2 cellular contexts compared by ENCODE assay signal in genomic region chr15:31280831-31281216, GRCh38.
TF ChIP-seq lines count a peak whose summit lies in the region.

No MANE protein-coding gene starts in this region.

TF ChIP-seq in SK-N-SH, 30 proteins besides CTCF, POLR2A, EP300 and RAD21 (continued from another document):
- TF ChIP-seq ZBTB33 (IDR thresholded peaks at IDR 0.05; ENCODE audit: borderline replicate concordance, low read depth) (no peak), USF1 (IDR thresholded peaks at IDR 0.05; ENCODE audit: borderline replicate concordance, low read depth) (no peak), JUND (IDR thresholded peaks at IDR 0.05) (no peak), RXRA (IDR thresholded peaks at IDR 0.05; ENCODE audit: borderline replicate concordance, low read depth) (no peak), TEAD4 (IDR thresholded peaks at IDR 0.05; ENCODE audit: borderline replicate concordance, insufficient read depth) (no peak), REST (IDR thresholded peaks at IDR 0.05; ENCODE audit: low read depth, low read length) (no peak)

TF ChIP-seq in SK-N-SH treated with all-trans-retinoic acid at 6 μM for 48 hours, 23 proteins besides CTCF, POLR2A, EP300 and RAD21 (continued from another document):
- no peak for TF ChIP-seq ARNTL (CRISPR knock-in tag; IDR thresholded peaks at IDR 0.05; ENCODE audit: borderline replicate concordance, low read depth)
- TF ChIP-seq, protein P1, sequence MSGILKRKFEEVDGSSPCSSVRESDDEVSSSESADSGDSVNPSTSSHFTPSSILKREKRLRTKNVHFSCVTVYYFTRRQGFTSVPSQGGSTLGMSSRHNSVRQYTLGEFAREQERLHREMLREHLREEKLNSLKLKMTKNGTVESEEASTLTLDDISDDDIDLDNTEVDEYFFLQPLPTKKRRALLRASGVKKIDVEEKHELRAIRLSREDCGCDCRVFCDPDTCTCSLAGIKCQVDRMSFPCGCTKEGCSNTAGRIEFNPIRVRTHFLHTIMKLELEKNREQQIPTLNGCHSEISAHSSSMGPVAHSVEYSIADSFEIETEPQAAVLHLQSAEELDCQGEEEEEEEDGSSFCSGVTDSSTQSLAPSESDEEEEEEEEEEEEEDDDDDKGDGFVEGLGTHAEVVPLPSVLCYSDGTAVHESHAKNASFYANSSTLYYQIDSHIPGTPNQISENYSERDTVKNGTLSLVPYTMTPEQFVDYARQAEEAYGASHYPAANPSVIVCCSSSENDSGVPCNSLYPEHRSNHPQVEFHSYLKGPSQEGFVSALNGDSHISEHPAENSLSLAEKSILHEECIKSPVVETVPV (CRISPR knock-in tag; IDR thresholded peaks at IDR 0.05): no peak
- TF ChIP-seq RARB (CRISPR knock-in tag; IDR thresholded peaks at IDR 0.05): no peak
